ENCODE assay signal across 18 cellular contexts in genomic region chr1:40750326-40750975, GRCh38. TPM values are rescaled to one million over a fixed set of nuclear protein-coding genes. Genes with fewer than 3 reads are reported as not detected.
DNase-seq lines count a peak whose midpoint lies in the region; ATAC-seq, FAIRE-seq and TF ChIP-seq lines count a peak whose summit lies in the region.
"Had no signal": no experiment of that assay in that cellular context is flagged by ENCODE, and none has a peak within 500 bp of the region (broad histone marks: within the 10 kb centered on the region; RNA-seq: fewer than 3 reads in every experiment).

No MANE protein-coding gene starts in this region.

- peak; percentile 21 for FAIRE-seq in GM18507 (lab: Jason Lieb, UNC)
- FAIRE-seq in keratinocyte (lab: Jason Lieb, UNC): no peak
- FAIRE-seq: TTC549 had no signal

- H3K27me3 ChIP-seq in A673 (replicated peaks; ENCODE audit: insufficient read depth, low read depth, low read length, poor library complexity): no peaks in the 10 kb centered on the region
- H3K27me3 ChIP-seq in keratinocyte (ENCODE audit: control insufficient read depth, extremely low read depth, insufficient read depth, low read length): no peaks in the 10 kb centered on the region
- no peaks in the 10 kb centered on the region for H3K27me3 ChIP-seq in gastroesophageal sphincter
- H3K27me3 ChIP-seq: adrenal gland had no signal

- no peaks in the 10 kb centered on the region for H4K20me1 ChIP-seq in keratinocyte (ENCODE audit: control insufficient read depth, extremely low read depth, insufficient read depth, low read length)

- no peaks in the 10 kb centered on the region for H3K79me2 ChIP-seq in keratinocyte (ENCODE audit: control insufficient read depth, insufficient read depth, low read length)

- H3K4me1 ChIP-seq in A673 (ENCODE audit: insufficient read depth, low read length, poor library complexity, severe bottlenecking) (no peaks in the 10 kb centered on the region), keratinocyte (ENCODE audit: control insufficient read depth, extremely low read depth, insufficient read depth, low read length) (peaks cover 9% of the 10 kb centered on the region), gastroesophageal sphincter (peaks cover 7 to 37% (median 18%) of the 10 kb centered on the region in 3 donors)

- TF ChIP-seq EP300 in gastroesophageal sphincter (IDR thresholded peaks at IDR 0.05): no peak

- BruUV-seq in A673 (replicated peaks; lab: Mats Ljungman, UMichigan): TSS peak; percentile 9

- no peak for TF ChIP-seq POLR2A in gastroesophageal sphincter (IDR thresholded peaks at IDR 0.05)

- DNase-seq in A673 (ENCODE audit: low spot score) (no peak), GM18507 (ENCODE audit: extremely low spot score, insufficient read length, low read depth) (no peak), keratinocyte (ENCODE audit: low read depth, low spot score) (no peak), SKM-1 treated with dmso at 0.1 percent for 144 hours (lab: John Stamatoyannopoulos, UW; ENCODE audit: unreplicated experiment) (no peak)
- DNase-seq in effector CD4-positive, alpha-beta T cell: no peak
- DNase-seq: adrenal gland; Calu3; central memory CD4-positive, alpha-beta T cell; KBM-7; left ventricle myocardium inferior; NCI-H1092 treated with DMSO at 0.1 percent for 48 hours; NCI-H2107; PC-9 had no signal

- H3K9me3 ChIP-seq in A673 (ENCODE audit: low read depth, low read length, poor library complexity, severe bottlenecking) (no peaks in the 10 kb centered on the region), keratinocyte (ENCODE audit: control insufficient read depth, low read depth, low read length) (no peaks in the 10 kb centered on the region), gastroesophageal sphincter (no peaks in the 10 kb centered on the region)
- H3K9me3 ChIP-seq: adrenal gland, left ventricle myocardium inferior had no signal

- H3K4me3 ChIP-seq in A673 (ENCODE audit: low read depth, low read length, poor library complexity, severe bottlenecking): no peak overlapping the region
- no peak overlapping the region for H3K4me3 ChIP-seq in keratinocyte (ENCODE audit: control insufficient read depth in 2 of 3, extremely low read depth in 1 of 3, insufficient read depth in 2 of 3, low read depth in 1 of 3, low read length in 3 of 3)
- no peak overlapping the region for H3K4me3 ChIP-seq in gastroesophageal sphincter
- H3K4me3 ChIP-seq: adrenal gland, left ventricle myocardium inferior, PC-9, SK-N-MC had no signal

- intact Hi-C loops in A673 (cut with micrococcal nuclease; ENCODE audit: unreplicated experiment): no loop called here

- TF ChIP-seq CTCF in A673 (conservative IDR thresholded peaks at IDR 0.05; ENCODE audit: low read depth, low read length) (no peak), VCaP (conservative IDR thresholded peaks at IDR 0.05) (no peak), keratinocyte (optimal IDR thresholded peaks at IDR 0.05 in 1 of 3, IDR thresholded peaks at IDR 0.05 in 1 of 3, conservative IDR thresholded peaks at IDR 0.05 in 1 of 3; ENCODE audit: extremely low read depth in 1 of 3, insufficient read depth in 2 of 3, low read length in 3 of 3) (no peak), gastroesophageal sphincter (IDR thresholded peaks at IDR 0.05) (no peak)

- POLR2A ChIA-PET in A673 (lab: Charles Lee; ENCODE audit: low non-redundant PET): interaction anchor here (0.7 kb wide), 1 partner anchor 337 kb away, joined by 3 read pairs; no protein-coding TSS in a partner anchor

- no peak for ATAC-seq in gastroesophageal sphincter
- no peak for ATAC-seq in GM19467 (IDR thresholded peaks at IDR 0.05; ENCODE audit: unreplicated experiment)

- peaks cover 57% of the 10 kb centered on the region for H3K36me3 ChIP-seq in A673 (ENCODE audit: insufficient read depth, low read length, poor library complexity, severe bottlenecking)
- peaks cover 23 to 28% of the 10 kb centered on the region in 2 experiments for H3K36me3 ChIP-seq in keratinocyte (ENCODE audit: control insufficient read depth in 2 of 2, extremely low read depth in 1 of 2, insufficient read depth in 2 of 2, low read length in 2 of 2)
- peaks cover 0 to 63% of the 10 kb centered on the region in 2 donors for H3K36me3 ChIP-seq in gastroesophageal sphincter

- no peak overlapping the region for H3K9ac ChIP-seq in keratinocyte (ENCODE audit: control insufficient read depth, extremely low read depth, insufficient read depth, low read length)

- dilution Hi-C loops in keratinocyte (cut with MboI; ENCODE audit: extremely low pct_ligation_motif_present, low sequenced_read_pairs): no loop called here

- CTCF ChIA-PET in A673 (lab: Charles Lee): no interaction called here

- no peak overlapping the region for H2AFZ ChIP-seq in keratinocyte (ENCODE audit: control insufficient read depth, low read length)
- H2AFZ ChIP-seq: PC-9 had no signal

- WGBS in gastroesophageal sphincter (ENCODE audit: low coverage in 1 of 2), 2 donors: 60 to 82% methylated on average over 3 of the region's 3 CpGs

- H3K9me1 ChIP-seq in keratinocyte (ENCODE audit: control insufficient read depth, extremely low read depth, insufficient read depth, low read length): no peaks in the 10 kb centered on the region

- no peak overlapping the region for H3K27ac ChIP-seq in A673 (ENCODE audit: low read depth, low read length, poor library complexity, severe bottlenecking)
- peak overlapping the region; percentile 30; the same call in 1 of the 2 replicates for H3K27ac ChIP-seq in VCaP
- H3K27ac ChIP-seq in keratinocyte (ENCODE audit: control insufficient read depth, insufficient read depth, low read length): peak overlapping the region; percentile 11
- H3K27ac ChIP-seq in gastroesophageal sphincter: no peak overlapping the region
- H3K27ac ChIP-seq: adrenal gland, left ventricle myocardium inferior, PC-9, SK-N-MC had no signal

- H3K4me2 ChIP-seq in keratinocyte (ENCODE audit: control insufficient read depth, extremely low read depth, insufficient read depth, low read depth, low read length): no peak overlapping the region
- H3K4me2 ChIP-seq: PC-9 had no signal

RNA-seq across cellular contexts. Expression of gene KCNQ4, which starts 33.1 kb away (rescaled TPM):
- total RNA-seq in A673 (2021) (0.62 and 1.4 TPM in 2 replicates), gastroesophageal sphincter (10 to 100 TPM in 3 of 4 donors, 1 to 10 TPM in 1; 6.1 to 25.5 (median 10.2) TPM)
- 0.02 to 0.03 TPM in 2 of 3 replicates, not detected in the other for polyA plus RNA-seq in keratinocyte
- not detected for polyA plus RNA-seq in keratinocyte (2011; ENCODE audit: low read depth)
- 0.08 TPM in 1 of 2 replicates, not detected in the other for polyA plus RNA-seq in keratinocyte (2011; cell fraction: cytosol; rRNA removed)
- polyA plus RNA-seq in keratinocyte (2011; cell fraction: nucleus; rRNA removed): 0.13 and 0.15 TPM in 2 replicates
- polyA plus RNA-seq in keratinocyte (2012; ENCODE audit: low replicate concordance): 0.03 and 0.16 TPM in 2 replicates
- 0.10 to 0.30 TPM in 2 of 3 replicates, not detected in the other for polyA minus RNA-seq in keratinocyte
- polyA minus RNA-seq in keratinocyte (2011; cell fraction: cytosol; rRNA and poly(A)+ RNA removed): not detected
- not detected in 2 replicates for polyA minus RNA-seq in keratinocyte (2011; cell fraction: nucleus; rRNA and poly(A)+ RNA removed)

RNA-seq across cellular contexts. Expression of gene NFYC, which starts 58.9 kb away (rescaled TPM):
- total RNA-seq in A673 (2021) (81.9 and 83.0 TPM in 2 replicates), gastroesophageal sphincter (10 to 100 TPM; 32.4 to 54.2 (median 46.5) TPM)
- 32.4 to 48.5 TPM (median 35.4 TPM) in 3 replicates for polyA plus RNA-seq in keratinocyte
- 50.7 TPM for polyA plus RNA-seq in keratinocyte (2011; ENCODE audit: low read depth)
- 31.1 and 38.2 TPM in 2 replicates for polyA plus RNA-seq in keratinocyte (2011; cell fraction: cytosol; rRNA removed)
- 41.2 and 43.9 TPM in 2 replicates for polyA plus RNA-seq in keratinocyte (2011; cell fraction: nucleus; rRNA removed)
- polyA plus RNA-seq in keratinocyte (2012; ENCODE audit: low replicate concordance): 28.5 and 39.7 TPM in 2 replicates
- polyA minus RNA-seq in keratinocyte: 46.8 to 62.9 TPM (median 53.1 TPM) in 3 replicates
- 43.4 TPM for polyA minus RNA-seq in keratinocyte (2011; cell fraction: cytosol; rRNA and poly(A)+ RNA removed)
- 26.9 and 29.6 TPM in 2 replicates for polyA minus RNA-seq in keratinocyte (2011; cell fraction: nucleus; rRNA and poly(A)+ RNA removed)

Comparison
In these comparisons a context has a peak if more than half of its experiments do, and no peak if none do; other contexts are left out.
1. H3K27ac ChIP-seq: peak in VCaP (single experiment) and keratinocyte (single experiment); none in A673 (single experiment) and gastroesophageal sphincter (0 of 4).